Comparison of ENCODE assay signal across 8 cellular contexts in genomic region chr16:84687715-84688114, GRCh38. TPM values are rescaled to one million over a fixed set of nuclear protein-coding genes. Genes with fewer than 3 reads are reported as not detected.
A peak's percentile ranks its signal among the peaks of the same experiment; 100 is the strongest.
DNase-seq lines count a peak whose midpoint lies in the region; ATAC-seq, FAIRE-seq and TF ChIP-seq lines count a peak whose summit lies in the region.

No MANE protein-coding gene starts in this region.

- dilution Hi-C loops in endothelial cell of umbilical vein (cut with MboI; ENCODE audit: extremely low pct_ligation_motif_present, low sequenced_read_pairs) = no loop called here

- peak; percentile 70 for FAIRE-seq in endothelial cell of umbilical vein (lab: Jason Lieb, UNC)

- DNase-seq in AG04449 (ENCODE audit: low read depth, low spot score) = peak; percentile 78
- peak; percentile 63 for DNase-seq in HK-2 (ENCODE audit: unreplicated experiment)
- peak; percentile 37 for DNase-seq in endothelial cell of umbilical vein (ENCODE audit: low read depth, low spot score)
- no peak for DNase-seq in WERI-Rb-1
- DNase-seq in NCI-H748 (lab: John Stamatoyannopoulos, UW; ENCODE audit: unreplicated experiment) = no peak
- DNase-seq in DMS 273 treated with DMSO at 0.1 percent for 48 hours (lab: John Stamatoyannopoulos, UW) = no peak
- DNase-seq in transverse colon = no peak

- H3K36me3 ChIP-seq in endothelial cell of umbilical vein (ENCODE audit: control insufficient read depth in 2 of 2, extremely low read depth in 1 of 2, insufficient read depth in 2 of 2, low read length in 2 of 2) (no peaks in the 10 kb centered on the region), WERI-Rb-1 (no peaks in the 10 kb centered on the region), transverse colon (no peaks in the 10 kb centered on the region)

- peak; percentile 77 for ATAC-seq in GM18868 (IDR thresholded peaks at IDR 0.05; ENCODE audit: unreplicated experiment)

- H4K20me1 ChIP-seq in endothelial cell of umbilical vein (replicated peaks; ENCODE audit: control insufficient read depth, extremely low read depth, insufficient read depth, low read length) = no peaks in the 10 kb centered on the region

- POLR2A ChIA-PET in AG04449 (lab: Yijun Ruan, JAX) (interaction anchor here (0.6 to 1.1 kb wide), 3 partner anchors 17 to 71 kb away, joined by 3 to 4 read pairs (median 3); no protein-coding TSS in a partner anchor), endothelial cell of umbilical vein (lab: Charles Lee) (no interaction called here)

- no peaks in the 10 kb centered on the region for H3K79me2 ChIP-seq in endothelial cell of umbilical vein (ENCODE audit: control insufficient read depth, insufficient read depth, low read length)

- H3K4me3 ChIP-seq in AG04449 (ENCODE audit: low read depth, low read length) (no peak overlapping the region), endothelial cell of umbilical vein (replicated peaks in 1 of 3; ENCODE audit: insufficient read depth in 1 of 3, low read depth in 1 of 3, low read length in 3 of 3) (no peak overlapping the region), WERI-Rb-1 (ENCODE audit: low read depth, low read length) (no peak overlapping the region), transverse colon (no peak overlapping the region)

- TF ChIP-seq CTCF in AG04449 (IDR thresholded peaks at IDR 0.05; ENCODE audit: insufficient read depth, low read length, missing control alignments) = no peak
- TF ChIP-seq CTCF in endothelial cell of umbilical vein (IDR thresholded peaks at IDR 0.05; ENCODE audit: extremely low read depth in 1 of 2, insufficient read depth in 1 of 2, low read depth in 1 of 2, low read length in 2 of 2) = no peak
- no peak for TF ChIP-seq CTCF in WERI-Rb-1 (IDR thresholded peaks at IDR 0.05; ENCODE audit: low read depth, low read length)
- no peak for TF ChIP-seq CTCF in transverse colon (IDR thresholded peaks at IDR 0.05)

- no peak for TF ChIP-seq EP300 in transverse colon (IDR thresholded peaks at IDR 0.05; ENCODE audit: low read depth)

- H3K9ac ChIP-seq in endothelial cell of umbilical vein (replicated peaks; ENCODE audit: extremely low read depth, insufficient read depth, low read length) = no peak overlapping the region

- peak overlapping the region; percentile 56 for H2AFZ ChIP-seq in endothelial cell of umbilical vein (ENCODE audit: low read depth, low read length)

- intact Hi-C loops in endothelial cell of umbilical vein (cut with micrococcal nuclease) (no loop called here), transverse colon (cut with DNase I; ENCODE audit: low total_unique reads) (no loop called here)

- H3K9me1 ChIP-seq in endothelial cell of umbilical vein (replicated peaks; ENCODE audit: control insufficient read depth, extremely low read depth, insufficient read depth, low read length) = no peaks in the 10 kb centered on the region

- H3K27ac ChIP-seq in endothelial cell of umbilical vein (ENCODE audit: insufficient read depth, low read depth, low read length) (peak overlapping the region; percentile 46), WERI-Rb-1 (no peak overlapping the region), transverse colon (no peak overlapping the region)

- WGBS in transverse colon (ENCODE audit: low coverage in 1 of 2), 2 donors = 52 to 76% methylated on average over 5 to 6 of the region's 6 CpGs

- CTCF ChIA-PET in AG04449 (lab: Yijun Ruan, JAX) (interaction anchor here (1.0 to 7.3 kb wide), 9 partner anchors 9 to 177 kb away, joined by 3 to 123 read pairs (median 4); no protein-coding TSS in a partner anchor), endothelial cell of umbilical vein (lab: Charles Lee) (interaction anchor here (0.6 to 2.2 kb wide), 5 partner anchors 15 to 265 kb away, joined by 3 to 9 read pairs (median 4); no protein-coding TSS in a partner anchor)

- no peaks in the 10 kb centered on the region for H3K27me3 ChIP-seq in endothelial cell of umbilical vein (ENCODE audit: control insufficient read depth in 2 of 2, insufficient read depth in 2 of 2, low read length in 2 of 2)
- no peaks in the 10 kb centered on the region for H3K27me3 ChIP-seq in WERI-Rb-1 (ENCODE audit: insufficient read depth, low read depth, severe bottlenecking)
- H3K27me3 ChIP-seq in transverse colon = no peaks in the 10 kb centered on the region

- no peak overlapping the region for H3K4me2 ChIP-seq in endothelial cell of umbilical vein (ENCODE audit: insufficient read depth, low read length)

- in situ Hi-C loops in transverse colon (cut with MboI; ENCODE audit: low pct_ligation_motif_present in 1 of 4, low pct_unique_long_range_greater_than_20kb in 1 of 4, low sequenced_read_pairs in 3 of 4) = no loop called here

- BruUV-seq in endothelial cell of umbilical vein (replicated peaks; lab: Mats Ljungman, UMichigan) = no TSS peak

- TF ChIP-seq POLR2A in endothelial cell of umbilical vein (IDR thresholded peaks at IDR 0.05; ENCODE audit: low read depth, low read length) (no peak), transverse colon (IDR thresholded peaks at IDR 0.05) (no peak)

- no peaks in the 10 kb centered on the region for H3K9me3 ChIP-seq in endothelial cell of umbilical vein (replicated peaks; ENCODE audit: control insufficient read depth, insufficient read depth, low read length)
- H3K9me3 ChIP-seq in WERI-Rb-1 (ENCODE audit: severe bottlenecking) = no peaks in the 10 kb centered on the region
- H3K9me3 ChIP-seq in transverse colon = no peaks in the 10 kb centered on the region

- H3K4me1 ChIP-seq in endothelial cell of umbilical vein (ENCODE audit: control insufficient read depth, extremely low read depth, insufficient read depth, low read length) (peaks cover 13% of the 10 kb centered on the region), transverse colon (no peaks in the 10 kb centered on the region)

TF ChIP-seq in endothelial cell of umbilical vein, 7 proteins besides CTCF, POLR2A, EP300 and RAD21:
- TF ChIP-seq MYC (IDR thresholded peaks at IDR 0.05; ENCODE audit: low read depth, low read length) (no peak), JUN (IDR thresholded peaks at IDR 0.05; ENCODE audit: borderline replicate concordance, insufficient read depth, insufficient read length, low read depth) (peak; percentile 35), MAX (IDR thresholded peaks at IDR 0.05; ENCODE audit: insufficient read depth, insufficient read length) (peak; percentile 21), POLR2AphosphoS5 (IDR thresholded peaks at IDR 0.05; ENCODE audit: insufficient read depth, low read depth, low read length) (no peak), FOS (IDR thresholded peaks at IDR 0.05; ENCODE audit: borderline replicate concordance, insufficient read depth, low read length) (no peak), GATA2 (IDR thresholded peaks at IDR 0.05; ENCODE audit: insufficient read depth, insufficient read length, low read depth, low read length) (no peak), EZH2 (IDR thresholded peaks at IDR 0.05; ENCODE audit: borderline replicate concordance, low read depth, low read length, severe bottlenecking) (no peak)

RNA-seq across cellular contexts. Expression of gene USP10, which starts 12.1 kb away (rescaled TPM):
- total RNA-seq in endothelial cell of umbilical vein (97.4 and 115 TPM in 2 replicates), transverse colon (10 to 100 TPM; 23.6 to 56.8 (median 45.4) TPM)
- polyA plus RNA-seq in endothelial cell of umbilical vein = 84.0 and 92.5 TPM in 2 replicates
- 59.6 and 70.6 TPM in 2 replicates for polyA plus RNA-seq in endothelial cell of umbilical vein (2011; cell fraction: cytosol; rRNA removed)
- polyA plus RNA-seq in endothelial cell of umbilical vein (2011; cell fraction: nucleus; rRNA removed) = 98.5 and 113 TPM in 2 replicates
- 73.0 and 104 TPM in 2 replicates for polyA plus RNA-seq in endothelial cell of umbilical vein (2012)
- 201 and 251 TPM in 2 replicates for polyA minus RNA-seq in endothelial cell of umbilical vein
- polyA minus RNA-seq in endothelial cell of umbilical vein (2011; cell fraction: cytosol; rRNA and poly(A)+ RNA removed) = 75.2 TPM
- polyA minus RNA-seq in endothelial cell of umbilical vein (2011; cell fraction: nucleus; rRNA and poly(A)+ RNA removed) = 80.8 and 98.1 TPM in 2 replicates

RNA-seq across cellular contexts. Expression of gene KLHL36, which starts 39.4 kb away (rescaled TPM):
- 33.3 and 38.8 TPM in 2 replicates for total RNA-seq in endothelial cell of umbilical vein
- polyA plus RNA-seq in endothelial cell of umbilical vein = 31.3 and 36.4 TPM in 2 replicates
- polyA plus RNA-seq in endothelial cell of umbilical vein (2011; cell fraction: cytosol; rRNA removed) = 18.3 and 23.5 TPM in 2 replicates
- polyA plus RNA-seq in endothelial cell of umbilical vein (2011; cell fraction: nucleus; rRNA removed) = 60.0 and 67.8 TPM in 2 replicates
- 17.6 and 24.1 TPM in 2 replicates for polyA plus RNA-seq in endothelial cell of umbilical vein (2012)
- polyA minus RNA-seq in endothelial cell of umbilical vein = 44.8 and 47.5 TPM in 2 replicates
- polyA minus RNA-seq in endothelial cell of umbilical vein (2011; cell fraction: cytosol; rRNA and poly(A)+ RNA removed) = 13.3 TPM
- 28.2 and 33.0 TPM in 2 replicates for polyA minus RNA-seq in endothelial cell of umbilical vein (2011; cell fraction: nucleus; rRNA and poly(A)+ RNA removed)
- 10 to 100 TPM; 38.0 to 75.5 (median 66.7) TPM for total RNA-seq in transverse colon

Comparison
In these comparisons a context has a peak if more than half of its experiments do, and no peak if none do; other contexts are left out.
1. DNase-seq: peak in AG04449 (single experiment), HK-2 (single experiment) and endothelial cell of umbilical vein (single experiment); none in WERI-Rb-1 (single experiment), NCI-H748 (single experiment), DMS 273 treated with DMSO at 0.1 percent for 48 hours (single experiment) and transverse colon (single experiment).